Comparison of ENCODE assay signal across 9 cellular contexts in the genomic region with DNA sequence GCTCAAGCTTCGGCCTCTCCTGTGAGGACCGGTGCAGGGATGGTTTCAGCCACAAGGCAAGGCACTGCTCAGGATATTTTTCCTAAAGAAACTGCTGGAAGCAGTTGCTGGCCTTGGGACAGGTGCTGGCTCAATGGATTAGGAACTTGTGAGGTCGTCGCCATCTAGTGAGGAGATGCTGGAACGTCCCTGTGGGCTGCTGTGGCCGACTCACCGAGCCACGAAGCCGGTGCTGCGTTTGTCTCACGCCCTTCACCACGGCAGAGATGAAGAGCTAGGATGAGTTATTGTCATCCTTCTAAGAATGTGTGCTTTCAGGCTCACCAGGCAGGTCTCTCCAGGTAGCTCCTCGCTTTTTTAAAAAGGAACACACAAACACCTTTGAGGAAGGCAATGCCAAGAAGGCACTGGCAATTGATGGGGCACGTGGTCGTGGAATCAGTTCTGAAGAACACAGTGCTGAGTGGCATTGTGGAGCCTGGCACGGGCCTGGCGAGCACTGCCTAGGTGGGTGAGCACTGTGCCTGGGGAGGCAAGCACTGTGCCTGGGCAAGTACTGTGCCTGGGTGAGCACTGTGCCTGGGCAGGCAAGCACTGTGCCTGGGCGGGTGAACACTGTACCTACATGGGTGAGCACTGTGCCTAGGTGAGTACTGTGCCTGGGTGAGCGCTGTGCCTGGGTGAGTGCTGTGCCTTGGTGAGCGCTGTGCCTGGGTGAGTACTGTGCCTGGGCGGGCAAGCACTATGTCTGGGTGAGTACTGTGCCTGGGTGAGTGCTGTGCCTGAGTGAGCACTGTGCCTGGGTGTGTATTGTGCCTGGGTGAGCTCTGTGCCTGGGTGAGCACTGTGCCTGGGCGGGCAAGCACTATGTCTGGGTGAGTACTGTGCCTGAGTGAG.
DNase-seq lines count a peak whose midpoint lies in the region; ATAC-seq, FAIRE-seq and TF ChIP-seq lines count a peak whose summit lies in the region.
"Had no signal": no experiment of that assay in that cellular context is flagged by ENCODE, and none has a peak within 500 bp of the region (broad histone marks: within the 10 kb centered on the region; RNA-seq: fewer than 3 reads in every experiment).

No MANE protein-coding gene starts in this region.

- H3K27me3 Mint-ChIP-seq in CD8-positive, alpha-beta memory T cell, result peaks cover 7 to 22% of the 10 kb centered on the region in 2 donors

- no peaks in the 10 kb centered on the region for H3K36me3 Mint-ChIP-seq in CD8-positive, alpha-beta memory T cell

- TF ChIP-seq POLR2A in GM12892 (IDR thresholded peaks at IDR 0.05; ENCODE audit: low read depth, low read length), result no peak

- no peak overlapping the region for H3K27ac Mint-ChIP-seq in CD8-positive, alpha-beta memory T cell

- H3K4me3 ChIP-seq in thoracic aorta, result no peak overlapping the region
- H3K4me3 ChIP-seq in CD8-positive, alpha-beta memory T cell (ENCODE audit: low read length), result no peak overlapping the region

- H3K27me3 ChIP-seq in thoracic aorta (replicated peaks; ENCODE audit: insufficient read depth), result no peaks in the 10 kb centered on the region
- H3K27me3 ChIP-seq in CD8-positive, alpha-beta memory T cell (ENCODE audit: insufficient read depth, low read length, poor library complexity, severe bottlenecking), result no peaks in the 10 kb centered on the region

- no peaks in the 10 kb centered on the region for H3K9me3 ChIP-seq in thoracic aorta
- H3K9me3 ChIP-seq in CD8-positive, alpha-beta memory T cell (ENCODE audit: low read length), result no peaks in the 10 kb centered on the region

- no peak for FAIRE-seq in GM12892 (lab: Jason Lieb, UNC)
- FAIRE-seq: G401.6 had no signal

- CTCF ChIA-PET in CD8-positive, alpha-beta memory T cell (lab: Charles Lee), result no interaction called here

- ATAC-seq in thoracic aorta (ENCODE audit: insufficient number of reproducible peaks, low FRiP score, low read depth), result peak; percentile 32

- peaks cover 0 to 3% (median 0%) of the 10 kb centered on the region in 5 donors for H3K9me3 Mint-ChIP-seq in CD8-positive, alpha-beta memory T cell

- no peaks in the 10 kb centered on the region for H3K4me1 ChIP-seq in thoracic aorta (ENCODE audit: control insufficient read depth in 1 of 2, low read depth in 2 of 2)
- H3K4me1 ChIP-seq in CD8-positive, alpha-beta memory T cell (ENCODE audit: insufficient read depth, low read length), result no peaks in the 10 kb centered on the region

- peak; percentile 3 for DNase-seq in SIG-M5 treated with dmso at 0.1 percent for 504 hours (lab: John Stamatoyannopoulos, UW; ENCODE audit: unreplicated experiment)
- DNase-seq in SIG-M5 (lab: John Stamatoyannopoulos, UW), result no peak
- peak; percentile 76 for DNase-seq in NCI-H146 (lab: John Stamatoyannopoulos, UW)
- peak in 41 of 56 donors; percentile 7 to 66 (median 43) for DNase-seq in amygdala (lab: John Stamatoyannopoulos, UW)
- DNase-seq in inferior parietal cortex (ENCODE audit: extremely low spot score), result peak; percentile 72
- no peak for DNase-seq in thoracic aorta (ENCODE audit: low spot score)
- DNase-seq in CD8-positive, alpha-beta memory T cell, result no peak
- DNase-seq in GM12892 (ENCODE audit: insufficient read length), result no peak

- no peak overlapping the region for H3K4me3 Mint-ChIP-seq in CD8-positive, alpha-beta memory T cell

- POLR2A ChIA-PET in CD8-positive, alpha-beta memory T cell (lab: Charles Lee), result no interaction called here

- TF ChIP-seq CTCF in thoracic aorta (IDR thresholded peaks at IDR 0.05), result peak; percentile 38

- no peak overlapping the region for H3K27ac ChIP-seq in thoracic aorta
- no peak overlapping the region for H3K27ac ChIP-seq in CD8-positive, alpha-beta memory T cell (ENCODE audit: low read depth, low read length)

- H3K36me3 ChIP-seq in thoracic aorta, result no peaks in the 10 kb centered on the region
- no peaks in the 10 kb centered on the region for H3K36me3 ChIP-seq in CD8-positive, alpha-beta memory T cell (ENCODE audit: insufficient read depth, low read length)

- H3K4me1 Mint-ChIP-seq in CD8-positive, alpha-beta memory T cell, result peaks cover 0 to 1% (median 0%) of the 10 kb centered on the region in 3 donors

Comparison
In these comparisons a context has a peak if more than half of its experiments do, and no peak if none do; other contexts are left out.
1. DNase-seq: peak in SIG-M5 treated with dmso at 0.1 percent for 504 hours (single experiment), NCI-H146 (single experiment), amygdala (41 of 56) and inferior parietal cortex (single experiment); none in SIG-M5 (single experiment), thoracic aorta (single experiment), CD8-positive, alpha-beta memory T cell (0 of 5) and GM12892 (single experiment).